9 cellular contexts compared by ENCODE assay signal in the genomic region with DNA sequence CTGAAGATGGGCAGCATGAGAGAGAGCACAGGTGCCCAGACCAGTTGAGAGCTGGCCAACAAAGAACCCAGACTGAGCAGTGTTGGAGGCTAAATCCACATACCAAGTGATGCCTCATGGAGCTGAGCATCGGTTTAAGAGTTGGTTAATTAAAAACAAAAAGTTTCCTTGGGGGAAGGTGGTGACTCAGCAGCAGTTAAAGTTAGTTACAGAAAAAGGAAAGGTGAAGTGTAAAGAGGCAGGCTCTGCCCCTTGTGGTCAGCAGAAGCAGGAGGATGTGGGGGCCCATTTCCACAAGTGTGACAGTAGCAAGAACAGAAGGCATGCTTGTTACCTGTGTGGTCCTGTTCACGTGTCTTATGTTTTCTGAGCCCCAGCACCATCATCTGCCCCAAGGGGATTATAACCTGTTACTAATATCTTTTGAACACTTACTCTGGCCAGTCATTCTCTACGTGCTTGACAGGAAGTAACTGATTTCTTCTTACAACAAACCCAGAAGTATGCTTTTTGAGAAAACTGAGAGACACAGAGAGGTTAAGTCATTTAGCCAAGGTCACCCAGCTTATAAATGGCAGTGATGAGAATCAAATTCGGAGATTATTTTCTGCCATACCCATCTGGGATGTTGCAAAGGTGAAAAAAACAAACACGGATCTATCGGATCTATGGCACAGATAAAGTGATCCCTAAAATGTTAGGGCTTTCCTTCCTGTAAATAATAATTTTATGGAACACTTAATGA.
DNase-seq lines count a peak whose midpoint lies in the region; ATAC-seq and FAIRE-seq lines count a peak whose summit lies in the region.
"Had no signal": no experiment of that assay in that cellular context is flagged by ENCODE, and none has a peak within 500 bp of the region (broad histone marks: within the 10 kb centered on the region; RNA-seq: fewer than 3 reads in every experiment).

No MANE protein-coding gene starts in this region.

- no peak for DNase-seq in activated T-cell treated with anti-CD3 and anti-CD28 coated beads, Interleukin-2, amount 50 U/mL, for 72 hours
- no peak for DNase-seq in activated T-cell treated with anti-CD3 and anti-CD28 coated beads, Interleukin-2, amount 50 U/mL, for 1 hour
- DNase-seq in RCC 7860 (ENCODE audit: low spot score) (peak; percentile 76), MG63 (no peak)
- DNase-seq in activated naive CD4-positive, alpha-beta T cell (lab: John Stamatoyannopoulos, UW): no peak
- no peak for DNase-seq in effector CD8-positive, alpha-beta T cell (lab: John Stamatoyannopoulos, UW)

- H3K4me3 ChIP-seq in MG63: no peak overlapping the region
- H3K4me3 ChIP-seq: BLaER1 treated with 17β-estradiol and CSF1 and Interleukin-3, amounts not matched to agents 10 nM and 100 nM had no signal

- no peaks in the 10 kb centered on the region; the same call in 1 of the 2 replicates for H3K27me3 ChIP-seq in MG63
- H3K27me3 ChIP-seq: BLaER1 treated with 17β-estradiol and CSF1 and Interleukin-3, amounts not matched to agents 10 nM and 100 nM had no signal

- no peaks in the 10 kb centered on the region for H3K36me3 Mint-ChIP-seq in activated T-cell treated with anti-CD3 and anti-CD28 coated beads, Interleukin-2, amount 50 U/mL, for 72 hours (ENCODE audit: insufficient read depth in 2 of 2)
- H3K36me3 Mint-ChIP-seq in stimulated activated memory B cell treated with anti-CD40 and anti-IgM and Interleukin-4, amounts not matched to agents 10 μg/mL and 1 μg/mL and 100 μg/mL, for 72 hours: no peaks in the 10 kb centered on the region

- H3K4me1 Mint-ChIP-seq in activated T-cell treated with anti-CD3 and anti-CD28 coated beads, Interleukin-2, amount 50 U/mL, for 72 hours (ENCODE audit: low read depth): peaks cover 7% of the 10 kb centered on the region
- H3K4me1 Mint-ChIP-seq in stimulated activated memory B cell treated with anti-CD40 and anti-IgM and Interleukin-4, amounts not matched to agents 10 μg/mL and 1 μg/mL and 100 μg/mL, for 72 hours: peaks cover 33% of the 10 kb centered on the region

- H3K9me3 ChIP-seq in MG63: no peaks in the 10 kb centered on the region

- H3K27ac Mint-ChIP-seq in activated T-cell treated with anti-CD3 and anti-CD28 coated beads, Interleukin-2, amount 50 U/mL, for 72 hours: no peak overlapping the region
- H3K27ac Mint-ChIP-seq in stimulated activated memory B cell treated with anti-CD40 and anti-IgM and Interleukin-4, amounts not matched to agents 10 μg/mL and 1 μg/mL and 100 μg/mL, for 72 hours: no peak overlapping the region

- no peaks in the 10 kb centered on the region for H3K27me3 Mint-ChIP-seq in activated T-cell treated with anti-CD3 and anti-CD28 coated beads, Interleukin-2, amount 50 U/mL, for 72 hours (ENCODE audit: low read depth)
- H3K27me3 Mint-ChIP-seq in stimulated activated memory B cell treated with anti-CD40 and anti-IgM and Interleukin-4, amounts not matched to agents 10 μg/mL and 1 μg/mL and 100 μg/mL, for 72 hours: peaks cover 5% of the 10 kb centered on the region

- peaks cover 0 to 2% of the 10 kb centered on the region in 2 donors for H3K9me3 Mint-ChIP-seq in activated T-cell treated with anti-CD3 and anti-CD28 coated beads, Interleukin-2, amount 50 U/mL, for 72 hours
- H3K9me3 Mint-ChIP-seq in stimulated activated memory B cell treated with anti-CD40 and anti-IgM and Interleukin-4, amounts not matched to agents 10 μg/mL and 1 μg/mL and 100 μg/mL, for 72 hours: peaks cover 7% of the 10 kb centered on the region

- peak; percentile 95 for FAIRE-seq in RCC 7860 (lab: Jason Lieb, UNC)

- no peaks in the 10 kb centered on the region for H3K36me3 ChIP-seq in MG63
- H3K36me3 ChIP-seq: BLaER1 treated with 17β-estradiol and CSF1 and Interleukin-3, amounts not matched to agents 10 nM and 100 nM had no signal

- ATAC-seq in activated T-cell treated with anti-CD3 and anti-CD28 coated beads, Interleukin-2, amount 50 U/mL, for 72 hours (replicated peaks in 1 of 2): peak; percentile 25 to 54
- ATAC-seq in HG02798 (IDR thresholded peaks at IDR 0.05; ENCODE audit: poor library complexity, unreplicated experiment): peak; percentile 80
- peak; percentile 77 for ATAC-seq in stimulated activated memory B cell treated with anti-CD40 and anti-IgM and Interleukin-4, amounts not matched to agents 10 μg/mL and 1 μg/mL and 100 μg/mL, for 72 hours

- H3K4me3 Mint-ChIP-seq in activated T-cell treated with anti-CD3 and anti-CD28 coated beads, Interleukin-2, amount 50 U/mL, for 72 hours: no peak overlapping the region
- no peak overlapping the region for H3K4me3 Mint-ChIP-seq in stimulated activated memory B cell treated with anti-CD40 and anti-IgM and Interleukin-4, amounts not matched to agents 10 μg/mL and 1 μg/mL and 100 μg/mL, for 72 hours
